In genomic region chr3:48306290-48306689, GRCh38 we compare ENCODE assay signal across 17 cellular contexts. TPM values are rescaled to one million over a fixed set of nuclear protein-coding genes. Genes with fewer than 3 reads are reported as not detected.
A peak's percentile ranks its signal among the peaks of the same experiment; 100 is the strongest.
DNase-seq lines count a peak whose midpoint lies in the region; ATAC-seq and TF ChIP-seq lines count a peak whose summit lies in the region.
"Had no signal": no experiment of that assay in that cellular context is flagged by ENCODE, and none has a peak within 500 bp of the region (broad histone marks: within the 10 kb centered on the region; RNA-seq: fewer than 3 reads in every experiment).

No MANE protein-coding gene starts in this region.

- no peak overlapping the region for H3K4me3 Mint-ChIP-seq in activated B cell treated with CpG ODN at 0.5 μM for 24 hours
- no peak overlapping the region for H3K4me3 Mint-ChIP-seq in stimulated activated memory B cell treated with anti-CD40 and anti-IgM and Interleukin-4, amounts not matched to agents 10 μg/mL and 1 μg/mL and 100 μg/mL, for 72 hours
- H3K4me3 Mint-ChIP-seq in natural killer cell, result no peak overlapping the region
- H3K4me3 Mint-ChIP-seq: CD8-positive, alpha-beta T cell; GM23338; H9 had no signal

- TF ChIP-seq CTCF in GM12865 (IDR thresholded peaks at IDR 0.05; ENCODE audit: insufficient read depth, low read depth, low read length, missing control alignments) (no peak), activated B cell treated with CpG ODN at 0.5 μM for 24 hours (IDR thresholded peaks at IDR 0.05) (no peak), natural killer cell (IDR thresholded peaks at IDR 0.05) (no peak)

- H3K4me1 Mint-ChIP-seq in activated B cell treated with CpG ODN at 0.5 μM for 24 hours (peaks cover 31% of the 10 kb centered on the region), natural killer cell (peaks cover 15% of the 10 kb centered on the region in 2 donors)
- peaks cover 25% of the 10 kb centered on the region for H3K4me1 Mint-ChIP-seq in stimulated activated memory B cell treated with anti-CD40 and anti-IgM and Interleukin-4, amounts not matched to agents 10 μg/mL and 1 μg/mL and 100 μg/mL, for 72 hours

- POLR2A ChIA-PET in activated B cell treated with CpG ODN at 0.5 μM for 24 hours (lab: Charles Lee), result no interaction called here

- H3K9me3 Mint-ChIP-seq in activated B cell treated with CpG ODN at 0.5 μM for 24 hours, result no peaks in the 10 kb centered on the region
- peaks cover 5% of the 10 kb centered on the region for H3K9me3 Mint-ChIP-seq in stimulated activated memory B cell treated with anti-CD40 and anti-IgM and Interleukin-4, amounts not matched to agents 10 μg/mL and 1 μg/mL and 100 μg/mL, for 72 hours
- no peaks in the 10 kb centered on the region for H3K9me3 Mint-ChIP-seq in natural killer cell
- H3K9me3 Mint-ChIP-seq: GM23338 had no signal

- no peak overlapping the region for H3K4me3 ChIP-seq in GM12865 (ENCODE audit: low read depth, low read length)
- H3K4me3 ChIP-seq: A549, GM23338 had no signal

- intact Hi-C loops in activated B cell treated with CpG ODN at 0.5 μM for 24 hours (cut with micrococcal nuclease) (no loop called here), cardiac septum (cut with DNase I) (no loop called here), natural killer cell (cut with micrococcal nuclease) (no loop called here)

- H3K27me3 Mint-ChIP-seq in activated B cell treated with CpG ODN at 0.5 μM for 24 hours (no peaks in the 10 kb centered on the region), natural killer cell (ENCODE audit: low read depth in 2 of 2) (peaks cover 20 to 36% of the 10 kb centered on the region in 2 donors)
- no peaks in the 10 kb centered on the region for H3K27me3 Mint-ChIP-seq in stimulated activated memory B cell treated with anti-CD40 and anti-IgM and Interleukin-4, amounts not matched to agents 10 μg/mL and 1 μg/mL and 100 μg/mL, for 72 hours

- CTCF ChIA-PET in activated B cell treated with CpG ODN at 0.5 μM for 24 hours (lab: Charles Lee), result no interaction called here

- DNase-seq in GM12865 (ENCODE audit: low read depth), result peak; percentile 14
- DNase-seq in NAMALWA (ENCODE audit: low spot score), result peak; percentile 6
- no peak for DNase-seq in activated B cell treated with CpG ODN at 0.5 μM for 24 hours
- DNase-seq in cardiac septum (ENCODE audit: low spot score), result no peak
- DNase-seq in ecto neural progenitor cell (ENCODE audit: low spot score), result no peak
- no peak for DNase-seq in pons (ENCODE audit: low spot score)
- no peak for DNase-seq in natural killer cell
- DNase-seq: CD8-positive, alpha-beta T cell; COR-L47; DMS153; DMS79 treated with DMSO at 0.1 percent for 48 hours; GDM1; H9 had no signal

- H3K27ac Mint-ChIP-seq in activated B cell treated with CpG ODN at 0.5 μM for 24 hours (peak overlapping the region; percentile 9), natural killer cell (no peak overlapping the region)
- peak overlapping the region; percentile 60 for H3K27ac Mint-ChIP-seq in stimulated activated memory B cell treated with anti-CD40 and anti-IgM and Interleukin-4, amounts not matched to agents 10 μg/mL and 1 μg/mL and 100 μg/mL, for 72 hours
- H3K27ac Mint-ChIP-seq: CD8-positive, alpha-beta T cell; GM23338; H9 had no signal

- no peak for ATAC-seq in activated B cell treated with CpG ODN at 0.5 μM for 24 hours (ENCODE audit: low read depth)
- no peak for ATAC-seq in stimulated activated memory B cell treated with anti-CD40 and anti-IgM and Interleukin-4, amounts not matched to agents 10 μg/mL and 1 μg/mL and 100 μg/mL, for 72 hours
- ATAC-seq in natural killer cell, result no peak
- ATAC-seq: A549; CD8-positive, alpha-beta T cell; GM23338 had no signal

- H3K36me3 Mint-ChIP-seq in activated B cell treated with CpG ODN at 0.5 μM for 24 hours (ENCODE audit: low read depth), result peaks cover 5% of the 10 kb centered on the region
- no peaks in the 10 kb centered on the region for H3K36me3 Mint-ChIP-seq in stimulated activated memory B cell treated with anti-CD40 and anti-IgM and Interleukin-4, amounts not matched to agents 10 μg/mL and 1 μg/mL and 100 μg/mL, for 72 hours
- H3K36me3 Mint-ChIP-seq in natural killer cell, result no peaks in the 10 kb centered on the region

RNA-seq across cellular contexts. Expression of gene NME6, which starts 5.1 kb away (rescaled TPM):
- total RNA-seq in activated B cell treated with CpG ODN at 0.5 μM for 24 hours (39.0 and 39.1 TPM in 2 replicates), cardiac septum (21.0 TPM), natural killer cell (10 to 100 TPM; 10.6 to 21.8 (median 20.5) TPM)

RNA-seq across cellular contexts. Expression of gene SPINK8, which starts 27.2 kb away (rescaled TPM):
- total RNA-seq in activated B cell treated with CpG ODN at 0.5 μM for 24 hours (not detected in 2 replicates), cardiac septum (not detected), natural killer cell (not detected)
- total RNA-seq: CD8-positive, alpha-beta T cell; GM23338; H9; HT1080 had no signal

Comparison
In these comparisons a context has a peak if more than half of its experiments do, and no peak if none do; other contexts are left out.
1. DNase-seq: peak in GM12865 (single experiment) and NAMALWA (single experiment); none in activated B cell treated with CpG ODN at 0.5 μM for 24 hours (single experiment), cardiac septum (single experiment), ecto neural progenitor cell (single experiment), pons (single experiment) and natural killer cell (single experiment).
2. H3K27ac Mint-ChIP-seq: peak in activated B cell treated with CpG ODN at 0.5 μM for 24 hours (single experiment) and stimulated activated memory B cell treated with anti-CD40 and anti-IgM and Interleukin-4, amounts not matched to agents 10 μg/mL and 1 μg/mL and 100 μg/mL, for 72 hours (single experiment); none in natural killer cell (0 of 2).